In genomic region chr2:187550797-187551306, GRCh38 we compare ENCODE assay signal across 22 cellular contexts. TPM values are rescaled to one million over a fixed set of nuclear protein-coding genes. Genes with fewer than 3 reads are reported as not detected.
DNase-seq lines count a peak whose midpoint lies in the region; ATAC-seq and TF ChIP-seq lines count a peak whose summit lies in the region.
"Had no signal": no experiment of that assay in that cellular context is flagged by ENCODE, and none has a peak within 500 bp of the region (broad histone marks: within the 10 kb centered on the region; RNA-seq: fewer than 3 reads in every experiment).

No MANE protein-coding gene starts in this region.

- no peak for TF ChIP-seq CTCF in Panc1 (IDR thresholded peaks at IDR 0.05)
- no peak for TF ChIP-seq CTCF in coronary artery (IDR thresholded peaks at IDR 0.05)
- no peak for TF ChIP-seq CTCF in lower lobe of right lung (IDR thresholded peaks at IDR 0.05)
- TF ChIP-seq CTCF in thoracic aorta (IDR thresholded peaks at IDR 0.05), result no peak

- peak overlapping the region; percentile 98 for H3K27ac ChIP-seq in Panc1 (ENCODE audit: low read length)
- peak overlapping the region; percentile 24 to 44 for H3K27ac ChIP-seq in coronary artery
- H3K27ac ChIP-seq in lower lobe of right lung, result peak overlapping the region; percentile 66
- H3K27ac ChIP-seq in thoracic aorta, result peak overlapping the region in 1 of 2 donors; percentile 9
- H3K27ac ChIP-seq: C4-2B, HL-60 had no signal

- H3K4me1 ChIP-seq in Panc1 (ENCODE audit: control insufficient read depth, insufficient read depth, low read length), result peaks cover 72% of the 10 kb centered on the region
- peaks cover 43% of the 10 kb centered on the region for H3K4me1 ChIP-seq in lower lobe of right lung
- H3K4me1 ChIP-seq in thoracic aorta (ENCODE audit: control insufficient read depth in 1 of 2, low read depth in 2 of 2), result peaks cover 0 to 9% of the 10 kb centered on the region in 2 donors

- POLR2A ChIA-PET in Panc1 (lab: Charles Lee), result no interaction called here

- BruUV-seq in Panc1 (replicated peaks; lab: Mats Ljungman, UMichigan), result no TSS peak

- peaks cover 22% of the 10 kb centered on the region for H3K27me3 Mint-ChIP-seq in activated T-helper 2 cell treated with anti-CD3 and anti-CD28 coated beads, Interferon-gamma antibody, Interleukin-2, Interleukin-4, amounts not matched to agents 10 μg/mL and 5 μg/mL and 100 μg/mL, durations not matched to agents 14 hours and 24 hours and 36 hours (ENCODE audit: low read depth)
- H3K27me3 Mint-ChIP-seq: activated B cell treated with CpG ODN at 0.5 μM for 24 hours; stimulated activated memory B cell treated with anti-CD40 and anti-IgM and Interleukin-4, amounts not matched to agents 10 μg/mL and 1 μg/mL and 100 μg/mL, for 72 hours had no signal

- CTCF ChIA-PET in Panc1 (lab: Charles Lee), result no interaction called here

- H3K27me3 ChIP-seq in Panc1 (ENCODE audit: control insufficient read depth, insufficient read depth, low read length) (no peaks in the 10 kb centered on the region), lower lobe of right lung (ENCODE audit: low read depth) (no peaks in the 10 kb centered on the region), thoracic aorta (replicated peaks; ENCODE audit: insufficient read depth) (no peaks in the 10 kb centered on the region)

- H3K36me3 Mint-ChIP-seq in activated T-helper 2 cell treated with anti-CD3 and anti-CD28 coated beads, Interferon-gamma antibody, Interleukin-2, Interleukin-4, amounts not matched to agents 10 μg/mL and 5 μg/mL and 100 μg/mL, durations not matched to agents 14 hours and 24 hours and 36 hours (ENCODE audit: low read depth), result no peaks in the 10 kb centered on the region
- H3K36me3 Mint-ChIP-seq: naive thymus-derived CD8-positive, alpha-beta T cell; stimulated activated memory B cell treated with anti-CD40 and anti-IgM and Interleukin-4, amounts not matched to agents 10 μg/mL and 1 μg/mL and 100 μg/mL, for 72 hours had no signal

- H3K36me3 ChIP-seq in Panc1 (ENCODE audit: control insufficient read depth, insufficient read depth, low read length), result peaks cover 19% of the 10 kb centered on the region
- H3K36me3 ChIP-seq in lower lobe of right lung, result peaks cover 4% of the 10 kb centered on the region
- H3K36me3 ChIP-seq in thoracic aorta, result no peaks in the 10 kb centered on the region

- H3K9me3 Mint-ChIP-seq in activated T-helper 2 cell treated with anti-CD3 and anti-CD28 coated beads, Interferon-gamma antibody, Interleukin-2, Interleukin-4, amounts not matched to agents 10 μg/mL and 5 μg/mL and 100 μg/mL, durations not matched to agents 14 hours and 24 hours and 36 hours, result no peaks in the 10 kb centered on the region
- H3K9me3 Mint-ChIP-seq: activated B cell treated with CpG ODN at 0.5 μM for 24 hours; HFFc6; stimulated activated memory B cell treated with anti-CD40 and anti-IgM and Interleukin-4, amounts not matched to agents 10 μg/mL and 1 μg/mL and 100 μg/mL, for 72 hours had no signal

- intact Hi-C loops in Panc1 (cut with micrococcal nuclease; ENCODE audit: unreplicated experiment) (no loop called here), lower lobe of right lung (cut with DNase I) (no loop called here)
- intact Hi-C loops in activated T-helper 2 cell treated with anti-CD3 and anti-CD28 coated beads, Interferon-gamma antibody, Interleukin-2, Interleukin-4, amounts not matched to agents 10 μg/mL and 5 μg/mL and 100 μg/mL, durations not matched to agents 14 hours and 24 hours and 36 hours (cut with micrococcal nuclease), result no loop called here

- H3K9me3 ChIP-seq in Panc1 (ENCODE audit: control insufficient read depth, insufficient read depth, low read depth, low read length) (no peaks in the 10 kb centered on the region), lower lobe of right lung (no peaks in the 10 kb centered on the region), thoracic aorta (no peaks in the 10 kb centered on the region)

- peak overlapping the region; percentile 54 to 78 for H3K4me3 ChIP-seq in Panc1 (ENCODE audit: low read depth in 2 of 2, low read length in 2 of 2)
- H3K4me3 ChIP-seq in coronary artery, result peak overlapping the region; percentile 72
- peak overlapping the region; percentile 59 for H3K4me3 ChIP-seq in lower lobe of right lung
- H3K4me3 ChIP-seq in thoracic aorta, result peak overlapping the region; percentile 39

- no peak overlapping the region for H3K27ac Mint-ChIP-seq in activated T-helper 2 cell treated with anti-CD3 and anti-CD28 coated beads, Interferon-gamma antibody, Interleukin-2, Interleukin-4, amounts not matched to agents 10 μg/mL and 5 μg/mL and 100 μg/mL, durations not matched to agents 14 hours and 24 hours and 36 hours
- H3K27ac Mint-ChIP-seq: activated B cell treated with CpG ODN at 0.5 μM for 24 hours; endodermal cell; HFFc6; naive thymus-derived CD8-positive, alpha-beta T cell; stimulated activated memory B cell treated with anti-CD40 and anti-IgM and Interleukin-4, amounts not matched to agents 10 μg/mL and 1 μg/mL and 100 μg/mL, for 72 hours had no signal

- ATAC-seq in Panc1 (no peak), lower lobe of right lung (no peak), thoracic aorta (ENCODE audit: insufficient number of reproducible peaks, low FRiP score, low read depth) (no peak), GM19467 (IDR thresholded peaks at IDR 0.05; ENCODE audit: unreplicated experiment) (no peak)
- ATAC-seq: naive thymus-derived CD8-positive, alpha-beta T cell had no signal

- no peak overlapping the region for H3K4me3 Mint-ChIP-seq in activated T-helper 2 cell treated with anti-CD3 and anti-CD28 coated beads, Interferon-gamma antibody, Interleukin-2, Interleukin-4, amounts not matched to agents 10 μg/mL and 5 μg/mL and 100 μg/mL, durations not matched to agents 14 hours and 24 hours and 36 hours (ENCODE audit: low read depth)
- H3K4me3 Mint-ChIP-seq: activated B cell treated with CpG ODN at 0.5 μM for 24 hours; endodermal cell; HFFc6; naive thymus-derived CD8-positive, alpha-beta T cell; stimulated activated memory B cell treated with anti-CD40 and anti-IgM and Interleukin-4, amounts not matched to agents 10 μg/mL and 1 μg/mL and 100 μg/mL, for 72 hours had no signal

- DNase-seq in Panc1 (ENCODE audit: low read depth, low spot score) (no peak), coronary artery (ENCODE audit: low spot score) (no peak), lower lobe of right lung (no peak), thoracic aorta (ENCODE audit: low spot score) (no peak), NOMO-1 treated with dmso at 0.1 percent for 144 hours (lab: John Stamatoyannopoulos, UW; ENCODE audit: unreplicated experiment) (no peak)
- no peak for DNase-seq in activated T-helper 2 cell treated with anti-CD3 and anti-CD28 coated beads, Interferon-gamma antibody, Interleukin-2, Interleukin-4, amounts not matched to agents 10 μg/mL and 5 μg/mL and 100 μg/mL, durations not matched to agents 14 hours and 24 hours and 36 hours (ENCODE audit: low spot score)
- DNase-seq: activated B cell treated with CpG ODN at 0.5 μM for 24 hours; activated naive CD4-positive, alpha-beta T cell; DMS79 treated with DMSO at 0.1 percent for 48 hours; endodermal cell; HFFc6; Kasumi-1; kidney glomerular epithelial cell; naive thymus-derived CD8-positive, alpha-beta T cell; NCI-H146; NCI-H510A; OCI-M1 had no signal

- peaks cover 12% of the 10 kb centered on the region for H3K4me1 Mint-ChIP-seq in activated T-helper 2 cell treated with anti-CD3 and anti-CD28 coated beads, Interferon-gamma antibody, Interleukin-2, Interleukin-4, amounts not matched to agents 10 μg/mL and 5 μg/mL and 100 μg/mL, durations not matched to agents 14 hours and 24 hours and 36 hours (ENCODE audit: low read depth)
- H3K4me1 Mint-ChIP-seq: stimulated activated memory B cell treated with anti-CD40 and anti-IgM and Interleukin-4, amounts not matched to agents 10 μg/mL and 1 μg/mL and 100 μg/mL, for 72 hours had no signal

- in situ Hi-C loops in Panc1 (cut with HindIII; ENCODE audit: low pct_unique_long_range_greater_than_20kb, low sequenced_read_pairs), result no loop called here

RNA-seq across cellular contexts. Expression of gene TFPI, which starts 3.4 kb away (rescaled TPM):
- total RNA-seq in Panc1 (2021; ENCODE audit: unreplicated experiment) (129 TPM), lower lobe of right lung (311 TPM), thoracic aorta (10 to 100 TPM; 63.5 to 86.8 TPM)
- 51.3 TPM for polyA plus RNA-seq in Panc1 (2012; ENCODE audit: insufficient read length)
- total RNA-seq in activated T-helper 2 cell treated with anti-CD3 and anti-CD28 coated beads, Interferon-gamma antibody, Interleukin-2, Interleukin-4, amounts not matched to agents 10 μg/mL and 5 μg/mL and 100 μg/mL, durations not matched to agents 14 hours and 24 hours and 36 hours, result 0.41 and 0.50 TPM in 2 replicates
- total RNA-seq: activated B cell treated with CpG ODN at 0.5 μM for 24 hours; activated CD8-positive, alpha-beta memory T cell treated with anti-CD3 and anti-CD28 coated beads for 36 hours; naive thymus-derived CD8-positive, alpha-beta T cell had no signal
- polyA plus RNA-seq: naive thymus-derived CD8-positive, alpha-beta T cell had no signal

Comparison
In these comparisons a context has a peak if more than half of its experiments do, and no peak if none do; other contexts are left out.
1. RNA of gene TFPI, which starts 3.4 kb away (total RNA-seq): 311 TPM in lower lobe of right lung (single experiment), 129 TPM in Panc1 (single experiment) and 63.5 to 86.8 TPM in thoracic aorta; 0.41 to 0.50 TPM in activated T-helper 2 cell treated with anti-CD3 and anti-CD28 coated beads, Interferon-gamma antibody, Interleukin-2, Interleukin-4, amounts not matched to agents 10 μg/mL and 5 μg/mL and 100 μg/mL, durations not matched to agents 14 hours and 24 hours and 36 hours; every median in the first group is over 10 times any median in the second.
2. Peak in every context shown above with its lines, with median percentiles within 50 percentile points of each other: H3K4me3 ChIP-seq.